In genomic region chr4:54658321-54659093, GRCh38 we compare ENCODE assay signal across 9 cellular contexts. TPM values are rescaled to one million over a fixed set of nuclear protein-coding genes. Genes with fewer than 3 reads are reported as not detected.
A peak's percentile ranks its signal among the peaks of the same experiment; 100 is the strongest.
DNase-seq lines count a peak whose midpoint lies in the region; ATAC-seq and TF ChIP-seq lines count a peak whose summit lies in the region.
"Had no signal": no experiment of that assay in that cellular context is flagged by ENCODE, and none has a peak within 500 bp of the region (broad histone marks: within the 10 kb centered on the region; RNA-seq: fewer than 3 reads in every experiment).

No MANE protein-coding gene starts in this region.

- ATAC-seq in HG02981 (IDR thresholded peaks at IDR 0.05; ENCODE audit: unreplicated experiment) (peak; percentile 62), Panc1 (peak; percentile 80), HG03108 (IDR thresholded peaks at IDR 0.05; ENCODE audit: unreplicated experiment) (no peak)

- H3K27me3 ChIP-seq in Panc1 (ENCODE audit: control insufficient read depth, insufficient read depth, low read length), result peaks cover 2% of the 10 kb centered on the region; the same call in 1 of the 2 replicates

- no TSS peak for BruUV-seq in Panc1 (replicated peaks; lab: Mats Ljungman, UMichigan)

- POLR2A ChIA-PET in Panc1 (lab: Charles Lee), result no interaction called here

- no peak overlapping the region for H3K27ac ChIP-seq in Panc1 (ENCODE audit: low read length)

- H3K36me3 ChIP-seq in Panc1 (ENCODE audit: control insufficient read depth, insufficient read depth, low read length), result no peaks in the 10 kb centered on the region

- CTCF ChIA-PET in Panc1 (lab: Charles Lee), result no interaction called here

- peak overlapping the region; percentile 38 to 45 for H3K4me3 ChIP-seq in Panc1 (ENCODE audit: low read depth in 2 of 2, low read length in 2 of 2)

- H3K4me1 ChIP-seq in Panc1 (ENCODE audit: control insufficient read depth, insufficient read depth, low read length), result no peaks in the 10 kb centered on the region; the same call in 1 of the 2 replicates

- in situ Hi-C loops in Panc1 (cut with HindIII; ENCODE audit: low pct_unique_long_range_greater_than_20kb, low sequenced_read_pairs), result no loop called here

- no peaks in the 10 kb centered on the region for H3K9me3 ChIP-seq in Panc1 (ENCODE audit: control insufficient read depth, insufficient read depth, low read depth, low read length)

- DNase-seq in NCI-H2107 (lab: John Stamatoyannopoulos, UW) (peak; percentile 20), NCI-H2107 treated with DMSO at 0.1 percent for 48 hours (lab: John Stamatoyannopoulos, UW; ENCODE audit: unreplicated experiment) (no peak), Panc1 (ENCODE audit: low read depth, low spot score) (no peak), amygdala (lab: John Stamatoyannopoulos, UW) (peak in 43 of 56 donors; percentile 1 to 73 (median 28)), hippocampal formation (lab: John Stamatoyannopoulos, UW) (peak; percentile 27 to 42), posterior vena cava (ENCODE audit: low spot score) (peak; percentile 85)

- peak; percentile 26 for TF ChIP-seq CTCF in Panc1 (IDR thresholded peaks at IDR 0.05)

- intact Hi-C loops in Panc1 (cut with micrococcal nuclease; ENCODE audit: unreplicated experiment), result no loop called here
- intact Hi-C loops in posterior vena cava (cut with DNase I), result no loop called here

RNA-seq across cellular contexts. Expression of gene KIT, which starts 0.8 kb away (rescaled TPM):
- total RNA-seq in Panc1 (2021; ENCODE audit: unreplicated experiment) (1.5 TPM), posterior vena cava (10 to 100 TPM in 1 of 2 donors, 1 to 10 TPM in 1; 9.5 to 13.1 TPM)
- 0.39 TPM for polyA plus RNA-seq in Panc1 (2012; ENCODE audit: insufficient read length)
- total RNA-seq: Daoy had no signal

Comparison
In these comparisons a context has a peak if more than half of its experiments do, and no peak if none do; other contexts are left out.
1. DNase-seq: peak in NCI-H2107 (single experiment), amygdala (43 of 56), hippocampal formation (2 of 2) and posterior vena cava (single experiment); none in NCI-H2107 treated with DMSO at 0.1 percent for 48 hours (single experiment) and Panc1 (single experiment).